ENCODE assay signal across 28 cellular contexts in genomic region chr14:93669632-93670031, GRCh38.
"Had no signal": no experiment of that assay in that cellular context is flagged by ENCODE, and none has a peak within 500 bp of the region (broad histone marks: within the 10 kb centered on the region; RNA-seq: fewer than 3 reads in every experiment).

No MANE protein-coding gene starts in this region.

- DNase-seq: stimulated activated CD4-positive, alpha-beta T cell treated with anti-CD3 and anti-CD28 coated beads, Interleukin-2, amount 100 ng/mL, for 48 hours; stimulated activated CD4-positive, alpha-beta T cell treated with anti-CD3 and anti-CD28 coated beads, Interleukin-4, amount 100 ng/mL, for 1 hour; stimulated activated CD4-positive, alpha-beta T cell treated with anti-CD3 and anti-CD28 coated beads, Interleukin-4, amount 100 ng/mL, for 24 hours; stimulated activated CD4-positive, alpha-beta T cell treated with anti-CD3 and anti-CD28 coated beads, Interleukin-4, amount 100 ng/mL, for 4 hours; stimulated activated CD8-positive, alpha-beta memory T cell treated with anti-CD3 and anti-CD28 coated beads, Interleukin-4, amount 100 ng/mL, for 48 hours; stimulated activated naive B cell treated with anti-CD40 and anti-IgM and Interleukin-4, amounts not matched to agents 10 μg/mL and 1 μg/mL and 100 μg/mL, for 72 hours; stimulated activated naive CD4-positive, alpha-beta T cell; stimulated activated naive CD4-positive, alpha-beta T cell treated with Interleukin-2 at 50 U/mL for 16 hours; stimulated activated naive CD8-positive, alpha-beta T cell treated with anti-CD3 and anti-CD28 coated beads, Interleukin-15, amount 100 ng/mL, for 72 hours; stimulated activated naive CD8-positive, alpha-beta T cell treated with anti-CD3 and anti-CD28 coated beads, Interleukin-15, Interleukin-2, amounts not matched to agents 100 U/mL and 50 U/mL, for 24 hours; stomach; substantia nigra; testis; thyroid gland; tibial artery; transverse colon; trophoblast cell; upper lobe of left lung; upper lobe of right lung; uterus had no signal

- H3K27ac ChIP-seq: stomach, suprapubic skin, testis, thoracic aorta, thyroid gland, tibial artery, tibial nerve, transverse colon, upper lobe of left lung, upper lobe of right lung, uterus had no signal

- H3K4me3 ChIP-seq: stomach, suprapubic skin, testis, thoracic aorta, thyroid gland, tibial artery, tibial nerve, transverse colon, upper lobe of left lung, upper lobe of right lung, uterus had no signal

- H3K27me3 ChIP-seq: stomach, suprapubic skin, testis, thyroid gland, tibial artery, tibial nerve, transverse colon, upper lobe of left lung, upper lobe of right lung, uterus had no signal

- H3K9me3 ChIP-seq: testis, thyroid gland had no signal

- ATAC-seq: stimulated activated effector memory CD8-positive, alpha-beta T cell treated with anti-CD3 and anti-CD28 coated beads, Interleukin-12 subunit alpha, Interleukin-12 subunit beta, amount 100 ng/mL, for 72 hours; stimulated activated memory B cell treated with anti-CD40 and anti-IgM and Interleukin-4, amounts not matched to agents 10 μg/mL and 1 μg/mL and 100 μg/mL, for 72 hours; stimulated activated naive B cell treated with anti-CD40 and anti-IgM and Interleukin-4, amounts not matched to agents 10 μg/mL and 1 μg/mL and 100 μg/mL, for 72 hours; stimulated activated naive CD8-positive, alpha-beta T cell treated with anti-CD3 and anti-CD28 coated beads, Interleukin-15, amount 100 ng/mL, for 72 hours; stimulated activated naive CD8-positive, alpha-beta T cell treated with anti-CD3 and anti-CD28 coated beads, Interleukin-15, Interleukin-2, amounts not matched to agents 100 U/mL and 50 U/mL, for 24 hours; upper lobe of right lung had no signal

- H3K27ac Mint-ChIP-seq: stimulated activated effector memory CD8-positive, alpha-beta T cell treated with anti-CD3 and anti-CD28 coated beads, Interleukin-12 subunit alpha, Interleukin-12 subunit beta, amount 100 ng/mL, for 72 hours; stimulated activated memory B cell treated with anti-CD40 and anti-IgM and Interleukin-4, amounts not matched to agents 10 μg/mL and 1 μg/mL and 100 μg/mL, for 72 hours; stimulated activated naive B cell treated with anti-CD40 and anti-IgM and Interleukin-4, amounts not matched to agents 10 μg/mL and 1 μg/mL and 100 μg/mL, for 72 hours; stimulated activated naive CD8-positive, alpha-beta T cell treated with anti-CD3 and anti-CD28 coated beads, Interleukin-15, amount 100 ng/mL, for 72 hours; stimulated activated naive CD8-positive, alpha-beta T cell treated with anti-CD3 and anti-CD28 coated beads, Interleukin-15, Interleukin-2, amounts not matched to agents 100 ng/mL and 50 ng/mL, for 24 hours; type B pancreatic cell had no signal

- H3K36me3 Mint-ChIP-seq: stimulated activated effector memory CD8-positive, alpha-beta T cell treated with anti-CD3 and anti-CD28 coated beads, Interleukin-12 subunit alpha, Interleukin-12 subunit beta, amount 100 ng/mL, for 72 hours; stimulated activated memory B cell treated with anti-CD40 and anti-IgM and Interleukin-4, amounts not matched to agents 10 μg/mL and 1 μg/mL and 100 μg/mL, for 72 hours; type B pancreatic cell had no signal

- FAIRE-seq: urothelium cell line had no signal

- H3K4me1 Mint-ChIP-seq: stimulated activated effector memory CD8-positive, alpha-beta T cell treated with anti-CD3 and anti-CD28 coated beads, Interleukin-12 subunit alpha, Interleukin-12 subunit beta, amount 100 ng/mL, for 72 hours; stimulated activated memory B cell treated with anti-CD40 and anti-IgM and Interleukin-4, amounts not matched to agents 10 μg/mL and 1 μg/mL and 100 μg/mL, for 72 hours; stimulated activated naive B cell treated with anti-CD40 and anti-IgM and Interleukin-4, amounts not matched to agents 10 μg/mL and 1 μg/mL and 100 μg/mL, for 72 hours; stimulated activated naive CD8-positive, alpha-beta T cell treated with anti-CD3 and anti-CD28 coated beads, Interleukin-15, amount 100 ng/mL, for 72 hours had no signal

- H3K4me3 Mint-ChIP-seq: stimulated activated effector memory CD8-positive, alpha-beta T cell treated with anti-CD3 and anti-CD28 coated beads, Interleukin-12 subunit alpha, Interleukin-12 subunit beta, amount 100 ng/mL, for 72 hours; stimulated activated memory B cell treated with anti-CD40 and anti-IgM and Interleukin-4, amounts not matched to agents 10 μg/mL and 1 μg/mL and 100 μg/mL, for 72 hours; stimulated activated naive B cell treated with anti-CD40 and anti-IgM and Interleukin-4, amounts not matched to agents 10 μg/mL and 1 μg/mL and 100 μg/mL, for 72 hours; stimulated activated naive CD8-positive, alpha-beta T cell treated with anti-CD3 and anti-CD28 coated beads, Interleukin-15, amount 100 ng/mL, for 72 hours; stimulated activated naive CD8-positive, alpha-beta T cell treated with anti-CD3 and anti-CD28 coated beads, Interleukin-15, Interleukin-2, amounts not matched to agents 100 ng/mL and 50 ng/mL, for 24 hours; type B pancreatic cell had no signal

- H3K36me3 ChIP-seq: stomach, suprapubic skin, thoracic aorta, thyroid gland, tibial artery, tibial nerve, transverse colon, upper lobe of left lung, upper lobe of right lung, uterus had no signal

- H3K4me1 ChIP-seq: stomach, suprapubic skin, testis, thyroid gland, tibial artery, tibial nerve, transverse colon, upper lobe of left lung, upper lobe of right lung, uterus had no signal
